ENCODE assay signal across 19 cellular contexts in genomic region chr7:53191836-53192443, GRCh38.
DNase-seq lines count a peak whose midpoint lies in the region; ATAC-seq and TF ChIP-seq lines count a peak whose summit lies in the region.
"Had no signal": no experiment of that assay in that cellular context is flagged by ENCODE, and none has a peak within 500 bp of the region (broad histone marks: within the 10 kb centered on the region; RNA-seq: fewer than 3 reads in every experiment).

No MANE protein-coding gene starts in this region.

- 88 to 95% methylated on average over 5 to 6 of the region's 6 CpGs for WGBS in mesodermal cell (ENCODE audit: insufficient coverage in 2 of 2), 2 experiments

- no peaks in the 10 kb centered on the region for H3K4me1 ChIP-seq in HUES6 (ENCODE audit: control insufficient read depth, insufficient read depth, low read length)
- H3K4me1 ChIP-seq in mesodermal cell (ENCODE audit: control insufficient read depth, insufficient read depth, low read length, poor library complexity, severe bottlenecking), result peaks cover 3% of the 10 kb centered on the region
- H3K4me1 ChIP-seq: BLaER1 treated with 17β-estradiol and CSF1 and Interleukin-3, amounts not matched to agents 10 nM and 100 nM had no signal

- peak overlapping the region; percentile 90 for H3K27ac Mint-ChIP-seq in endothelial cell (ENCODE audit: unreplicated experiment)
- H3K27ac Mint-ChIP-seq: CD14-positive monocyte; CD4-positive, alpha-beta T cell; CD8-positive, alpha-beta memory T cell had no signal

- H3K27me3 ChIP-seq in HUES6 (ENCODE audit: control insufficient read depth, insufficient read depth, low read length), result no peaks in the 10 kb centered on the region
- H3K27me3 ChIP-seq: BE2C; BLaER1 treated with 17β-estradiol and CSF1 and Interleukin-3, amounts not matched to agents 10 nM and 100 nM had no signal

- peaks cover 23% of the 10 kb centered on the region for H3K4me1 Mint-ChIP-seq in endothelial cell (ENCODE audit: unreplicated experiment)
- H3K4me1 Mint-ChIP-seq: CD14-positive monocyte; CD8-positive, alpha-beta memory T cell had no signal

- H3K9ac ChIP-seq in HUES6 (ENCODE audit: low read length), result no peak overlapping the region
- H3K9ac ChIP-seq: BLaER1 treated with 17β-estradiol and CSF1 and Interleukin-3, amounts not matched to agents 10 nM and 100 nM had no signal

- peak; percentile 24 for DNase-seq in endothelial cell (ENCODE audit: low spot score)
- DNase-seq in cortex of kidney (lab: John Stamatoyannopoulos, UW), result no peak
- no peak for DNase-seq in AG20443 (ENCODE audit: low spot score)
- DNase-seq in NCI-H82 (lab: John Stamatoyannopoulos, UW), result no peak
- DNase-seq: AML-193; BE2C; Calu3; CD4-positive, alpha-beta T cell; CD8-positive, alpha-beta memory T cell; DMS53; DMS79 treated with DMSO at 0.1 percent for 48 hours; GF-D8; H7; HCEC 1CT had no signal

- TF ChIP-seq CTCF in endothelial cell (IDR thresholded peaks at IDR 0.05; ENCODE audit: unreplicated experiment), result no peak

- no peaks in the 10 kb centered on the region for H3K36me3 Mint-ChIP-seq in endothelial cell (ENCODE audit: low read depth, unreplicated experiment)
- H3K36me3 Mint-ChIP-seq: CD14-positive monocyte; CD8-positive, alpha-beta memory T cell had no signal

- no peak for ATAC-seq in HG03342 (IDR thresholded peaks at IDR 0.05; ENCODE audit: unreplicated experiment)

- H3K36me3 ChIP-seq in HUES6 (ENCODE audit: control insufficient read depth, insufficient read depth, low read length) (no peaks in the 10 kb centered on the region), mesodermal cell (ENCODE audit: control insufficient read depth, insufficient read depth, low read length) (no peaks in the 10 kb centered on the region)
- H3K36me3 ChIP-seq: BE2C; BLaER1 treated with 17β-estradiol and CSF1 and Interleukin-3, amounts not matched to agents 10 nM and 100 nM had no signal

- no peak overlapping the region for H3K4me3 Mint-ChIP-seq in endothelial cell (ENCODE audit: unreplicated experiment)
- H3K4me3 Mint-ChIP-seq: CD14-positive monocyte; CD4-positive, alpha-beta T cell had no signal

- H3K27me3 Mint-ChIP-seq in endothelial cell (ENCODE audit: unreplicated experiment), result no peaks in the 10 kb centered on the region
- H3K27me3 Mint-ChIP-seq: CD4-positive, alpha-beta T cell; CD8-positive, alpha-beta memory T cell had no signal

- no peaks in the 10 kb centered on the region for H3K9me3 ChIP-seq in HUES6 (ENCODE audit: control insufficient read depth, insufficient read depth, low read depth, low read length)
- no peaks in the 10 kb centered on the region for H3K9me3 ChIP-seq in mesodermal cell (ENCODE audit: control insufficient read depth, low read length)
- H3K9me3 ChIP-seq: BE2C; BLaER1 treated with 17β-estradiol and CSF1 and Interleukin-3, amounts not matched to agents 10 nM and 100 nM had no signal

- H3K9me3 Mint-ChIP-seq in endothelial cell (ENCODE audit: unreplicated experiment), result no peaks in the 10 kb centered on the region

- H3K4me3 ChIP-seq in HUES6 (ENCODE audit: low read depth, low read length), result no peak overlapping the region
- no peak overlapping the region for H3K4me3 ChIP-seq in mesodermal cell (ENCODE audit: extremely low read depth, insufficient read depth, low read length, poor library complexity, severe bottlenecking)
- H3K4me3 ChIP-seq: BLaER1 treated with 17β-estradiol and CSF1 and Interleukin-3, amounts not matched to agents 10 nM and 100 nM had no signal

- peak overlapping the region; percentile 11; the same call in 1 of the 2 replicates for H3K27ac ChIP-seq in HUES6 (ENCODE audit: low read depth, low read length)
- peak overlapping the region; percentile 48 for H3K27ac ChIP-seq in mesodermal cell (ENCODE audit: low read depth, low read length, severe bottlenecking)
- H3K27ac ChIP-seq: BLaER1 treated with 17β-estradiol and CSF1 and Interleukin-3, amounts not matched to agents 10 nM and 100 nM had no signal
